ENCODE assay signal across 16 cellular contexts in genomic region chr16:70575376-70575775, GRCh38. TPM values are rescaled to one million over a fixed set of nuclear protein-coding genes. Genes with fewer than 3 reads are reported as not detected.
DNase-seq lines count a peak whose midpoint lies in the region; ATAC-seq and TF ChIP-seq lines count a peak whose summit lies in the region.
"Had no signal": no experiment of that assay in that cellular context is flagged by ENCODE, and none has a peak within 500 bp of the region (broad histone marks: within the 10 kb centered on the region; RNA-seq: fewer than 3 reads in every experiment).

No MANE protein-coding gene starts in this region.

- H4K20me1 ChIP-seq in PC-9 (ENCODE audit: insufficient read depth) (peaks cover 14% of the 10 kb centered on the region), fibroblast of lung (ENCODE audit: control insufficient read depth, extremely low read depth, insufficient read depth, low read length) (no peaks in the 10 kb centered on the region)

- H3K36me3 ChIP-seq in PC-9 (ENCODE audit: low read depth) (peaks cover 29% of the 10 kb centered on the region), fibroblast of lung (ENCODE audit: control insufficient read depth, insufficient read depth, low read length) (peaks cover 19% of the 10 kb centered on the region)

- no peak overlapping the region for H3K4me3 Mint-ChIP-seq in activated naive CD4-positive, alpha-beta T cell treated with anti-CD3 and anti-CD28 coated beads, Interleukin-2, amount 10 ng/mL, durations not matched to agents 7 days and 5 days
- no peak overlapping the region for H3K4me3 Mint-ChIP-seq in stimulated activated naive B cell treated with anti-CD40 and anti-IgM and Interleukin-4, amounts not matched to agents 10 μg/mL and 1 μg/mL and 100 μg/mL, for 72 hours
- H3K4me3 Mint-ChIP-seq: natural killer cell treated with Interleukin-12 subunit alpha and Interleukin-12 subunit beta and Interleukin-15 and Interleukin-18, amount 100 ng/mL, for 72 hours had no signal

- intact Hi-C loops in PC-9 (cut with micrococcal nuclease; ENCODE audit: unreplicated experiment): no loop called here

- no peak for DNase-seq in activated naive CD4-positive, alpha-beta T cell treated with anti-CD3 and anti-CD28 coated beads, Interleukin-2, amount 10 ng/mL, durations not matched to agents 7 days and 5 days
- no peak for DNase-seq in activated naive CD4-positive, alpha-beta T cell (lab: John Stamatoyannopoulos, UW)
- DNase-seq in PC-9: no peak
- DNase-seq in fibroblast of lung (ENCODE audit: low read depth in 2 of 2): no peak
- no peak for DNase-seq in stimulated activated naive B cell treated with anti-CD40 and anti-IgM and Interleukin-4, amounts not matched to agents 10 μg/mL and 1 μg/mL and 100 μg/mL, for 72 hours
- no peak for DNase-seq in glomerular visceral epithelial cell (ENCODE audit: extremely low spot score)
- no peak for DNase-seq in NCI-H2081 (lab: John Stamatoyannopoulos, UW)
- DNase-seq: colonic mucosa, Kasumi-1, RPMI8226, sigmoid colon, stomach had no signal

- H3K27ac Mint-ChIP-seq in activated naive CD4-positive, alpha-beta T cell treated with anti-CD3 and anti-CD28 coated beads, Interleukin-2, amount 10 ng/mL, durations not matched to agents 7 days and 5 days: peak overlapping the region; percentile 14
- peak overlapping the region; percentile 73 for H3K27ac Mint-ChIP-seq in stimulated activated naive B cell treated with anti-CD40 and anti-IgM and Interleukin-4, amounts not matched to agents 10 μg/mL and 1 μg/mL and 100 μg/mL, for 72 hours

- H3K4me1 Mint-ChIP-seq in activated naive CD4-positive, alpha-beta T cell treated with anti-CD3 and anti-CD28 coated beads, Interleukin-2, amount 10 ng/mL, durations not matched to agents 7 days and 5 days: peaks cover 3% of the 10 kb centered on the region
- H3K4me1 Mint-ChIP-seq in stimulated activated naive B cell treated with anti-CD40 and anti-IgM and Interleukin-4, amounts not matched to agents 10 μg/mL and 1 μg/mL and 100 μg/mL, for 72 hours: peaks cover 14 to 30% of the 10 kb centered on the region in 2 donors

- peaks cover 38% of the 10 kb centered on the region for H3K36me3 Mint-ChIP-seq in activated naive CD4-positive, alpha-beta T cell treated with anti-CD3 and anti-CD28 coated beads, Interleukin-2, amount 10 ng/mL, durations not matched to agents 7 days and 5 days
- peaks cover 32 to 43% of the 10 kb centered on the region in 2 donors for H3K36me3 Mint-ChIP-seq in stimulated activated naive B cell treated with anti-CD40 and anti-IgM and Interleukin-4, amounts not matched to agents 10 μg/mL and 1 μg/mL and 100 μg/mL, for 72 hours

- H3K4me3 ChIP-seq in PC-9: no peak overlapping the region
- no peak overlapping the region for H3K4me3 ChIP-seq in fibroblast of lung (replicated peaks in 1 of 4; ENCODE audit: control extremely low read depth in 1 of 4, insufficient read depth in 1 of 4, low read depth in 3 of 4, low read length in 4 of 4)
- H3K4me3 ChIP-seq: colonic mucosa, HAP-1, sigmoid colon, stomach had no signal

- H3K9ac ChIP-seq in fibroblast of lung (ENCODE audit: insufficient read depth, low read length): no peak overlapping the region

- CTCF ChIA-PET in activated naive CD4-positive, alpha-beta T cell treated with anti-CD3 and anti-CD28 coated beads, Interleukin-2, amount 10 ng/mL, durations not matched to agents 7 days and 5 days (lab: Charles Lee): no interaction called here
- CTCF ChIA-PET in PC-9 (lab: Charles Lee): interaction anchor here (1.5 kb wide), 1 partner anchor 78 kb away, joined by 6 read pairs; no protein-coding TSS in a partner anchor

- no peaks in the 10 kb centered on the region for H3K9me2 ChIP-seq in PC-9 (ENCODE audit: insufficient read depth)

- no TSS peak for BruUV-seq in PC-9 (replicated peaks; lab: Mats Ljungman, UMichigan)

- no peaks in the 10 kb centered on the region for H3K9me3 Mint-ChIP-seq in activated naive CD4-positive, alpha-beta T cell treated with anti-CD3 and anti-CD28 coated beads, Interleukin-2, amount 10 ng/mL, durations not matched to agents 7 days and 5 days
- no peaks in the 10 kb centered on the region for H3K9me3 Mint-ChIP-seq in stimulated activated naive B cell treated with anti-CD40 and anti-IgM and Interleukin-4, amounts not matched to agents 10 μg/mL and 1 μg/mL and 100 μg/mL, for 72 hours
- H3K9me3 Mint-ChIP-seq: natural killer cell treated with Interleukin-12 subunit alpha and Interleukin-12 subunit beta and Interleukin-15 and Interleukin-18, amount 100 ng/mL, for 72 hours had no signal

- H3K27ac ChIP-seq in PC-9 (peak overlapping the region; percentile 48; the same call in 1 of the 2 replicates), fibroblast of lung (ENCODE audit: insufficient read depth, low read length) (peak overlapping the region; percentile 6)
- H3K27ac ChIP-seq: colonic mucosa had no signal

- ATAC-seq in stimulated activated naive B cell treated with anti-CD40 and anti-IgM and Interleukin-4, amounts not matched to agents 10 μg/mL and 1 μg/mL and 100 μg/mL, for 72 hours (replicated peaks): no peak
- ATAC-seq in GM21717 (IDR thresholded peaks at IDR 0.05; ENCODE audit: unreplicated experiment): no peak
- ATAC-seq: left lobe of liver; natural killer cell treated with Interleukin-12 subunit alpha and Interleukin-12 subunit beta and Interleukin-15 and Interleukin-18, amount 100 ng/mL, for 72 hours had no signal

- TF ChIP-seq CTCF in PC-9 (conservative IDR thresholded peaks at IDR 0.05): no peak
- TF ChIP-seq CTCF in fibroblast of lung (conservative IDR thresholded peaks at IDR 0.05 in 1 of 2, IDR thresholded peaks at IDR 0.05 in 1 of 2; ENCODE audit: low read depth in 1 of 2, low read length in 2 of 2): no peak

- H3K4me2 ChIP-seq in PC-9: no peak overlapping the region
- no peak overlapping the region for H3K4me2 ChIP-seq in fibroblast of lung (ENCODE audit: extremely low read depth, insufficient read depth, low read length)

- H3K27me3 ChIP-seq in PC-9 (ENCODE audit: insufficient read depth, low read depth) (no peaks in the 10 kb centered on the region), fibroblast of lung (ENCODE audit: control insufficient read depth, insufficient read depth, low read length) (no peaks in the 10 kb centered on the region)
- H3K27me3 ChIP-seq: colonic mucosa, sigmoid colon, stomach had no signal

- H3K79me2 ChIP-seq in PC-9 (ENCODE audit: low read depth) (peaks cover 15% of the 10 kb centered on the region), fibroblast of lung (ENCODE audit: control insufficient read depth, insufficient read depth, low read length) (no peaks in the 10 kb centered on the region)

- H3K9me3 ChIP-seq in PC-9 (ENCODE audit: insufficient read depth, low read depth) (no peaks in the 10 kb centered on the region), fibroblast of lung (ENCODE audit: control insufficient read depth, insufficient read depth, low read depth, low read length) (no peaks in the 10 kb centered on the region)
- H3K9me3 ChIP-seq: colonic mucosa, HAP-1, sigmoid colon, stomach had no signal

- H3K27me3 Mint-ChIP-seq in activated naive CD4-positive, alpha-beta T cell treated with anti-CD3 and anti-CD28 coated beads, Interleukin-2, amount 10 ng/mL, durations not matched to agents 7 days and 5 days: no peaks in the 10 kb centered on the region
- no peaks in the 10 kb centered on the region for H3K27me3 Mint-ChIP-seq in stimulated activated naive B cell treated with anti-CD40 and anti-IgM and Interleukin-4, amounts not matched to agents 10 μg/mL and 1 μg/mL and 100 μg/mL, for 72 hours
- H3K27me3 Mint-ChIP-seq: natural killer cell treated with Interleukin-12 subunit alpha and Interleukin-12 subunit beta and Interleukin-15 and Interleukin-18, amount 100 ng/mL, for 72 hours had no signal

- POLR2A ChIA-PET in PC-9 (lab: Charles Lee; ENCODE audit: unreplicated experiment): no interaction called here

- H3K4me1 ChIP-seq in PC-9 (replicated peaks; ENCODE audit: insufficient read depth): peaks cover 62% of the 10 kb centered on the region
- H3K4me1 ChIP-seq in fibroblast of lung (ENCODE audit: control insufficient read depth, extremely low read depth, insufficient read depth, low read length): peaks cover 44% of the 10 kb centered on the region
- H3K4me1 ChIP-seq: HAP-1 had no signal

- H2AFZ ChIP-seq in PC-9: no peak overlapping the region
- no peak overlapping the region for H2AFZ ChIP-seq in fibroblast of lung (ENCODE audit: low read length)

- peaks cover 76% of the 10 kb centered on the region for H3F3A ChIP-seq in PC-9 (ENCODE audit: insufficient read depth, low read depth)

RNA-seq across cellular contexts. Expression of gene SF3B3, which starts 51.8 kb away (rescaled TPM):
- total RNA-seq in PC-9 (2021): 326 and 339 TPM in 2 replicates
- 81.9 and 107 TPM in 2 replicates for total RNA-seq in fibroblast of lung
- polyA plus RNA-seq in fibroblast of lung: 89.2 and 166 TPM in 2 replicates
- 183 and 273 TPM in 2 replicates for polyA plus RNA-seq in fibroblast of lung (2012)
- polyA minus RNA-seq in fibroblast of lung (ENCODE audit: low replicate concordance): 343 and 595 TPM in 2 replicates

RNA-seq across cellular contexts. Expression of gene COG4, which starts 52.0 kb away (rescaled TPM):
- total RNA-seq in PC-9 (2021) (54.2 and 61.1 TPM in 2 replicates), fibroblast of lung (79.6 and 117 TPM in 2 replicates)
- 36.2 and 50.7 TPM in 2 replicates for polyA plus RNA-seq in fibroblast of lung
- polyA plus RNA-seq in fibroblast of lung (2012): 37.7 and 56.8 TPM in 2 replicates
- 87.9 and 103 TPM in 2 replicates for polyA minus RNA-seq in fibroblast of lung (ENCODE audit: low replicate concordance)
